ENCODE assay signal across 1 cellular context in the genomic region with DNA sequence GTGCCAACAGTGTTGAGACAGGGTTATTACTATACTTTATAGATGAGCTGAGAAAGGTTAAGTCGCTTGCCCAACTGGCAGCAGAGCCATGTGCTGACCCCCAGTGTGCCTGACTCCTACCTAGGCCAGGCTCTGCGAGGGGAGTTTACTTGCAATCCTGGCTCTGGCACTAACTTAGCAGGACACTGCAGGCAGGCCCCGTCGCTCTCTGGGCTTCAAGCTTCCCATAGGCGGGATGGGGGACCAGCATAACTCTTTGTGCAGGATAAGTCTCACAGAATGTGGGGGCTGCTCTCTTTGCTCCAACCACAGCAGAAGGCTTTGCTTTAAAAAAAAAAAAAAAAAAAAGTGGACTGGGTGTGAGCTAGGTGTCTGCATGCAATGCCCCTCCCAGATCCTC.
TF ChIP-seq lines count a peak whose summit lies in the region.

No MANE protein-coding gene starts in this region.

TF ChIP-seq in H1, 55 proteins besides CTCF, POLR2A, EP300 and RAD21 (continued from another document):
- TF ChIP-seq EGR1 (IDR thresholded peaks at IDR 0.05; ENCODE audit: borderline replicate concordance, low read depth, low read length) = no peak
- no peak for TF ChIP-seq KDM5A (IDR thresholded peaks at IDR 0.05; ENCODE audit: low read length)
- no peak for TF ChIP-seq YY1 (IDR thresholded peaks at IDR 0.05; ENCODE audit: low read depth, low read length)
- TF ChIP-seq BACH1 (IDR thresholded peaks at IDR 0.05; ENCODE audit: low read length) = no peak
- TF ChIP-seq RFX5 (IDR thresholded peaks at IDR 0.05; ENCODE audit: borderline replicate concordance, low read depth, low read length) = no peak
- no peak for TF ChIP-seq PHF8 (conservative IDR thresholded peaks at IDR 0.05; ENCODE audit: low read depth, low read length)
- TF ChIP-seq CREB1 (IDR thresholded peaks at IDR 0.05) = no peak
- no peak for TF ChIP-seq TAF7 (optimal IDR thresholded peaks at IDR 0.05; ENCODE audit: borderline replicate concordance, low read depth, low read length)
- TF ChIP-seq CTBP2 (IDR thresholded peaks at IDR 0.05; ENCODE audit: borderline replicate concordance, insufficient read depth, insufficient read length, low read length) = no peak
- TF ChIP-seq HDAC6 (IDR thresholded peaks at IDR 0.05; ENCODE audit: low read depth, low read length) = no peak
- TF ChIP-seq EZH2 (IDR thresholded peaks at IDR 0.05; ENCODE audit: low read depth, low read length, severe bottlenecking) = no peak
- TF ChIP-seq, protein P1, sequence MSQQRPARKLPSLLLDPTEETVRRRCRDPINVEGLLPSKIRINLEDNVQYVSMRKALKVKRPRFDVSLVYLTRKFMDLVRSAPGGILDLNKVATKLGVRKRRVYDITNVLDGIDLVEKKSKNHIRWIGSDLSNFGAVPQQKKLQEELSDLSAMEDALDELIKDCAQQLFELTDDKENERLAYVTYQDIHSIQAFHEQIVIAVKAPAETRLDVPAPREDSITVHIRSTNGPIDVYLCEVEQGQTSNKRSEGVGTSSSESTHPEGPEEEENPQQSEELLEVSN (IDR thresholded peaks at IDR 0.05) = no peak
- TF ChIP-seq RBBP5 (IDR thresholded peaks at IDR 0.05; ENCODE audit: borderline replicate concordance, low read depth, low read length) = no peak
- TF ChIP-seq SIRT6 (IDR thresholded peaks at IDR 0.05; ENCODE audit: low read length) = no peak
- TF ChIP-seq CBX5 (IDR thresholded peaks at IDR 0.05; ENCODE audit: low read depth, low read length) = no peak
- TF ChIP-seq TAF1 (IDR thresholded peaks at IDR 0.05; ENCODE audit: low read depth, low read length) = no peak
